Comparison of ENCODE assay signal across 1 cellular context in genomic region chr6:138336221-138336620, GRCh38.
TF ChIP-seq lines count a peak whose summit lies in the region.

No MANE protein-coding gene starts in this region.

TF ChIP-seq in K562, 482 proteins besides CTCF, POLR2A, EP300 and RAD21 (continued from another document and continues in another):
- TF ChIP-seq HINFP (tag; conservative IDR thresholded peaks at IDR 0.05; ENCODE audit: low read depth) (no peak), KLF6 (CRISPR knock-in tag; IDR thresholded peaks at IDR 0.05; ENCODE audit: borderline replicate concordance) (peak; percentile 63; the same call in 1 of the 2 replicates), BHLHE40 (IDR thresholded peaks at IDR 0.05; ENCODE audit: low read length) (peak; percentile 85), HIVEP1 (CRISPR knock-in tag; IDR thresholded peaks at IDR 0.05) (peak; percentile 78; the same call in 1 of the 2 replicates), VEZF1 (CRISPR knock-in tag; IDR thresholded peaks at IDR 0.05) (peak; percentile 33; the same call in 1 of the 2 replicates), USF2 (CRISPR knock-in tag; IDR thresholded peaks at IDR 0.05) (peak; percentile 96), GTF2E2 (tag; IDR thresholded peaks at IDR 0.05) (no peak), RBBP5 (IDR thresholded peaks at IDR 0.05; ENCODE audit: borderline replicate concordance, insufficient read depth, low read length, poor library complexity, severe bottlenecking) (no peak), FOS (IDR thresholded peaks at IDR 0.05; ENCODE audit: extremely low read depth, insufficient read length) (peak; percentile 68), ATF1 (CRISPR knock-in tag; IDR thresholded peaks at IDR 0.05) (no peak), ATF1 (tag; IDR thresholded peaks at IDR 0.05) (peak; percentile 44; the same call in 1 of the 2 replicates), SNRNP70 (optimal IDR thresholded peaks at IDR 0.05; ENCODE audit: low read depth, low read length) (no peak), CBX1 (IDR thresholded peaks at IDR 0.05; ENCODE audit: low read depth) (0 out of 2 replicates have a peak, but pooled peaks have one; percentile 40), FOSL1 (tag; conservative IDR thresholded peaks at IDR 0.05) (no peak), PHF8 (IDR thresholded peaks at IDR 0.05; ENCODE audit: borderline replicate concordance, low read length) (no peak), ZNF445 (CRISPR knock-in tag; IDR thresholded peaks at IDR 0.05; ENCODE audit: low read depth) (no peak), MGA (IDR thresholded peaks at IDR 0.05) (peak; percentile 59), IRF1 (CRISPR knock-in tag; IDR thresholded peaks at IDR 0.05; ENCODE audit: borderline replicate concordance) (no peak), PRPF4 (IDR thresholded peaks at IDR 0.05; ENCODE audit: insufficient read depth, low read depth, low read length, poor library complexity, severe bottlenecking) (no peak), RREB1 (CRISPR knock-in tag; IDR thresholded peaks at IDR 0.05) (peak; percentile 27; the same call in 1 of the 2 replicates), CHD4 (IDR thresholded peaks at IDR 0.05; ENCODE audit: insufficient read depth, insufficient replicate concordance, low read depth, low read length, poor library complexity, severe bottlenecking) (no peak), ARID3B (CRISPR knock-in tag; IDR thresholded peaks at IDR 0.05; ENCODE audit: borderline replicate concordance) (peak; percentile 53; the same call in 1 of the 2 replicates), FOXP1 (CRISPR knock-in tag; IDR thresholded peaks at IDR 0.05) (no peak)
